Comparison of ENCODE assay signal across 22 cellular contexts in genomic region chr5:32160228-32160627, GRCh38.
"Had no signal": no experiment of that assay in that cellular context is flagged by ENCODE, and none has a peak within 500 bp of the region (broad histone marks: within the 10 kb centered on the region; RNA-seq: fewer than 3 reads in every experiment).

No MANE protein-coding gene starts in this region.

- H3K9me3 Mint-ChIP-seq: immature natural killer cell; stimulated activated naive B cell treated with anti-CD40 and anti-IgM and Interleukin-4, amounts not matched to agents 10 μg/mL and 1 μg/mL and 100 μg/mL, for 72 hours; stimulated activated naive CD8-positive, alpha-beta T cell treated with anti-CD3 and anti-CD28 coated beads, Interleukin-15, amount 100 ng/mL, for 72 hours had no signal

- H3K27me3 ChIP-seq: dorsolateral prefrontal cortex, foreskin keratinocyte, right lobe of liver, testis, tibial nerve, upper lobe of right lung had no signal

- H3K4me3 Mint-ChIP-seq: nephron progenitor cell; stimulated activated naive B cell treated with anti-CD40 and anti-IgM and Interleukin-4, amounts not matched to agents 10 μg/mL and 1 μg/mL and 100 μg/mL, for 72 hours; stimulated activated naive CD8-positive, alpha-beta T cell treated with anti-CD3 and anti-CD28 coated beads, Interleukin-15, amount 100 ng/mL, for 72 hours had no signal

- H3K4me3 ChIP-seq: dorsolateral prefrontal cortex, lung, psoas muscle, right lobe of liver, testis, tibial nerve, upper lobe of right lung had no signal

- H3K27ac ChIP-seq: dorsolateral prefrontal cortex, foreskin keratinocyte, psoas muscle, right lobe of liver, testis, tibial nerve, upper lobe of right lung had no signal

- H3K9me3 ChIP-seq: psoas muscle, right lobe of liver, testis, tibial nerve, upper lobe of right lung had no signal

- H3K27me3 Mint-ChIP-seq: stimulated activated naive B cell treated with anti-CD40 and anti-IgM and Interleukin-4, amounts not matched to agents 10 μg/mL and 1 μg/mL and 100 μg/mL, for 72 hours; stimulated activated naive CD8-positive, alpha-beta T cell treated with anti-CD3 and anti-CD28 coated beads, Interleukin-15, amount 100 ng/mL, for 72 hours had no signal

- H3K27ac Mint-ChIP-seq: nephron progenitor cell; stimulated activated naive B cell treated with anti-CD40 and anti-IgM and Interleukin-4, amounts not matched to agents 10 μg/mL and 1 μg/mL and 100 μg/mL, for 72 hours; stimulated activated naive CD8-positive, alpha-beta T cell treated with anti-CD3 and anti-CD28 coated beads, Interleukin-15, amount 100 ng/mL, for 72 hours had no signal

- H3K4me1 Mint-ChIP-seq: nephron progenitor cell had no signal

- H3K4me1 ChIP-seq: foreskin keratinocyte had no signal

- DNase-seq: cortex of kidney; dorsolateral prefrontal cortex; effector CD8-positive, alpha-beta T cell; foreskin keratinocyte; immature natural killer cell; left cardiac atrium; left ventricle myocardium superior; mesenchymal stem cell; midbrain; nephron progenitor cell; psoas muscle; retina; right lobe of liver; stimulated activated CD4-positive, alpha-beta T cell treated with anti-CD3 and anti-CD28 coated beads, Interleukin-15, amount 100 ng/mL, for 24 hours; stimulated activated CD4-positive, alpha-beta T cell treated with anti-CD3 and anti-CD28 coated beads, Interleukin-1b, Interleukin-23, amount 100 ng/mL, for 48 hours; stimulated activated CD4-positive, alpha-beta T cell treated with anti-CD3 and anti-CD28 coated beads, Interleukin-4, amount 100 ng/mL, for 24 hours; stimulated activated naive B cell treated with anti-CD40 and anti-IgM and Interleukin-4, amounts not matched to agents 10 μg/mL and 1 μg/mL and 100 μg/mL, for 72 hours; stimulated activated naive CD8-positive, alpha-beta T cell treated with anti-CD3 and anti-CD28 coated beads, Interleukin-15, amount 100 ng/mL, for 72 hours; testis; upper lobe of right lung had no signal

- ATAC-seq: foreskin keratinocyte; left ventricle myocardium superior; psoas muscle; right lobe of liver; stimulated activated naive B cell treated with anti-CD40 and anti-IgM and Interleukin-4, amounts not matched to agents 10 μg/mL and 1 μg/mL and 100 μg/mL, for 72 hours; stimulated activated naive CD8-positive, alpha-beta T cell treated with anti-CD3 and anti-CD28 coated beads, Interleukin-15, amount 100 ng/mL, for 72 hours; upper lobe of right lung had no signal

- H3K36me3 ChIP-seq: right lobe of liver, upper lobe of right lung had no signal
